Comparison of ENCODE assay signal across 1 cellular context in genomic region chr6:27126815-27127537, GRCh38.
TF ChIP-seq lines count a peak whose summit lies in the region.

No MANE protein-coding gene starts in this region.

TF ChIP-seq in K562, 482 proteins besides CTCF, POLR2A, EP300 and RAD21 (continued from another document and continues in another):
- TF ChIP-seq TAF1 (IDR thresholded peaks at IDR 0.05; ENCODE audit: control insufficient read depth, extremely low read depth, insufficient read depth, low read length, severe bottlenecking) (peak; percentile 55), HDAC1 (IDR thresholded peaks at IDR 0.05) (peak in 1 of 2 experiments; percentile 32; a peak in 1 of 4 replicates), ZNF766 (CRISPR knock-in tag; conservative IDR thresholded peaks at IDR 0.05) (no peak), KAT8 (IDR thresholded peaks at IDR 0.05; ENCODE audit: low read depth) (no peak), HOXB6 (CRISPR knock-in tag; IDR thresholded peaks at IDR 0.05; ENCODE audit: borderline replicate concordance) (no peak), SMAD3 (CRISPR knock-in tag; conservative IDR thresholded peaks at IDR 0.05) (no peak), U2AF1 (optimal IDR thresholded peaks at IDR 0.05; ENCODE audit: low read depth, low read length) (no peak), ZBTB40 (IDR thresholded peaks at IDR 0.05) (no peak; the same call in 1 of the 2 replicates), ZBTB40 (CRISPR knock-in tag; IDR thresholded peaks at IDR 0.05) (no peak), ZBTB12 (CRISPR knock-in tag; IDR thresholded peaks at IDR 0.05) (no peak), NKRF (IDR thresholded peaks at IDR 0.05; ENCODE audit: borderline replicate concordance) (0 out of 2 replicates have a peak, but pooled peaks have one; percentile 13), MIER1 (IDR thresholded peaks at IDR 0.05; ENCODE audit: low read depth) (no peak), NCOR1 (IDR thresholded peaks at IDR 0.05) (no peak), KAT7 (CRISPR knock-in tag; IDR thresholded peaks at IDR 0.05; ENCODE audit: borderline replicate concordance) (0 out of 2 replicates have a peak, but pooled peaks have one; percentile 3), NFE2 (IDR thresholded peaks at IDR 0.05; ENCODE audit: low read depth) (no peak), SNAPC5 (CRISPR knock-in tag; IDR thresholded peaks at IDR 0.05) (no peak), MCM7 (IDR thresholded peaks at IDR 0.05) (no peak), THRB (CRISPR knock-in tag; conservative IDR thresholded peaks at IDR 0.05) (no peak), STAT5A (IDR thresholded peaks at IDR 0.05; ENCODE audit: borderline replicate concordance, low read length) (no peak), TCF3 (CRISPR knock-in tag; IDR thresholded peaks at IDR 0.05) (peak; percentile 40; the same call in 1 of the 2 replicates), DNMT1 (IDR thresholded peaks at IDR 0.05) (no peak), POLR2H (tag; IDR thresholded peaks at IDR 0.05; ENCODE audit: low read depth) (peak; percentile 64; the same call in 1 of the 2 replicates), SREBF2 (CRISPR knock-in tag; IDR thresholded peaks at IDR 0.05) (no peak), YY1 (IDR thresholded peaks at IDR 0.05; ENCODE audit: borderline replicate concordance in 1 of 3, control insufficient read depth in 1 of 3, extremely low read depth in 1 of 3, insufficient read depth in 3 of 3, insufficient read length in 1 of 3, insufficient replicate concordance in 2 of 3, low read depth in 1 of 3, low read length in 2 of 3) (peak in 2 of 3 experiments; percentile 66 to 78), MTF1 (CRISPR knock-in tag; IDR thresholded peaks at IDR 0.05; ENCODE audit: borderline replicate concordance) (no peak), ILF3 (IDR thresholded peaks at IDR 0.05; ENCODE audit: borderline replicate concordance) (no peak), DEAF1 (CRISPR knock-in tag; IDR thresholded peaks at IDR 0.05) (peak; percentile 67), ZNF707 (CRISPR knock-in tag; conservative IDR thresholded peaks at IDR 0.05) (no peak), MTA2 (IDR thresholded peaks at IDR 0.05; ENCODE audit: low read depth) (no peak), HEY1 (CRISPR knock-in tag; IDR thresholded peaks at IDR 0.05; ENCODE audit: borderline replicate concordance) (no peak), ZFP91 (CRISPR knock-in tag; IDR thresholded peaks at IDR 0.05) (no peak), ZFP36 (IDR thresholded peaks at IDR 0.05; ENCODE audit: low read depth, low read length, partially characterized antibody) (peak; percentile 37), TRIM28 (IDR thresholded peaks at IDR 0.05) (no peak), HMGN3 (IDR thresholded peaks at IDR 0.05; ENCODE audit: borderline replicate concordance, extremely low read depth, insufficient read length, low read depth, low read length) (no peak), ATF4 (CRISPR knock-in tag; IDR thresholded peaks at IDR 0.05) (no peak; the same call in 1 of the 2 replicates), MBD2 (IDR thresholded peaks at IDR 0.05; ENCODE audit: borderline replicate concordance, low read depth) (no peak), SOX6 (IDR thresholded peaks at IDR 0.05) (peak; percentile 73), NR2C2 (CRISPR knock-in tag; IDR thresholded peaks at IDR 0.05) (no peak), NR2C2 (tag; IDR thresholded peaks at IDR 0.05) (0 out of 2 replicates have a peak, but pooled peaks have one; percentile 37), MLLT1 (IDR thresholded peaks at IDR 0.05) (peak; percentile 94), DDX20 (tag; IDR thresholded peaks at IDR 0.05; ENCODE audit: low read depth) (no peak), DMBX1 (CRISPR knock-in tag; IDR thresholded peaks at IDR 0.05; ENCODE audit: borderline replicate concordance) (no peak), IRF1 (CRISPR knock-in tag; IDR thresholded peaks at IDR 0.05; ENCODE audit: borderline replicate concordance) (no peak), CTBP1 (IDR thresholded peaks at IDR 0.05; ENCODE audit: borderline replicate concordance) (peak; percentile 82)
